ENCODE assay signal across 12 cellular contexts in genomic region chr3:468172-468571, GRCh38.
DNase-seq lines count a peak whose midpoint lies in the region; ATAC-seq, FAIRE-seq and TF ChIP-seq lines count a peak whose summit lies in the region.
"Had no signal": no experiment of that assay in that cellular context is flagged by ENCODE, and none has a peak within 500 bp of the region (broad histone marks: within the 10 kb centered on the region; RNA-seq: fewer than 3 reads in every experiment).

No MANE protein-coding gene starts in this region.

- H3K4me1 ChIP-seq in heart right ventricle (no peaks in the 10 kb centered on the region), right atrium auricular region (no peaks in the 10 kb centered on the region), H1 (replicated peaks in 1 of 4; ENCODE audit: control insufficient read depth in 3 of 4, insufficient read depth in 4 of 4, low read length in 3 of 4) (no peaks in the 10 kb centered on the region)

- H2BK5ac ChIP-seq in H1 (ENCODE audit: low read depth, low read length) = no peak overlapping the region

- intact Hi-C loops in heart right ventricle (cut with DNase I) = no loop called here

- CTCF ChIA-PET in H1 (lab: Charles Lee; ENCODE audit: partially characterized antibody) = interaction anchor here (0.6 to 2.1 kb wide), 23 partner anchors 8 to 904 kb away, joined by 3 to 17 read pairs (median 3); no protein-coding TSS in a partner anchor

- H4K20me1 ChIP-seq in H1 (replicated peaks in 1 of 2; ENCODE audit: control insufficient read depth in 1 of 2, insufficient read depth in 2 of 2, low read length in 2 of 2) = no peaks in the 10 kb centered on the region

- H4K5ac ChIP-seq in H1 (ENCODE audit: insufficient read length, low read depth, low read length) = no peak overlapping the region

- H3K14ac ChIP-seq in H1 (ENCODE audit: insufficient read length) = no peak overlapping the region

- POLR2A ChIA-PET in H1 (lab: Charles Lee; ENCODE audit: partially characterized antibody) = no interaction called here

- H4K91ac ChIP-seq in H1 (replicated peaks; ENCODE audit: insufficient read length, low read length) = no peak overlapping the region

- no peak overlapping the region for H3K4ac ChIP-seq in H1 (replicated peaks; ENCODE audit: insufficient read length, low read depth, low read length)

- H3K23me2 ChIP-seq in H1 (ENCODE audit: low read depth, low read length) = no peaks in the 10 kb centered on the region; the same call in 1 of the 2 replicates

- no peak overlapping the region for H3K23ac ChIP-seq in H1 (ENCODE audit: insufficient read length)

- H2AK5ac ChIP-seq in H1 (ENCODE audit: low read depth, low read length) = no peak overlapping the region

- no peak overlapping the region for H3K56ac ChIP-seq in H1 (replicated peaks; ENCODE audit: insufficient read length, low read depth, low read length)

- no peak for TF ChIP-seq EP300 in H1 (IDR thresholded peaks at IDR 0.05; ENCODE audit: borderline replicate concordance in 1 of 2, low read depth in 2 of 2, low read length in 2 of 2)

- no peak overlapping the region for H3K9ac ChIP-seq in H1 (replicated peaks in 1 of 4; ENCODE audit: extremely low read depth in 1 of 4, low read depth in 3 of 4, low read length in 3 of 4)

- no peak for DNase-seq in heart right ventricle
- DNase-seq in right atrium auricular region (ENCODE audit: low spot score) = no peak
- DNase-seq in HL-60 (ENCODE audit: low read depth in 1 of 2, low spot score in 1 of 2) = no peak
- DNase-seq in H1 (ENCODE audit: low read depth in 1 of 2, low spot score in 2 of 2) = no peak
- no peak for DNase-seq in SIG-M5 (lab: John Stamatoyannopoulos, UW)
- no peak for DNase-seq in NCI-H1105 treated with DMSO at 0.1 percent for 48 hours (lab: John Stamatoyannopoulos, UW)
- no peak for DNase-seq in activated T-cell treated with anti-CD3 and anti-CD28 coated beads for 4 hours
- DNase-seq: CD4-positive, CD25-positive, alpha-beta regulatory T cell; effector CD8-positive, alpha-beta T cell; GOT3; NCI-H2171 had no signal

- peak; percentile 7 for FAIRE-seq in H1 (lab: Jason Lieb, UNC)

- H3K79me2 ChIP-seq in H1 (ENCODE audit: control insufficient read depth in 1 of 2, insufficient read depth in 2 of 2, low read length in 2 of 2) = no peaks in the 10 kb centered on the region

- no peak overlapping the region for H3K4me3 ChIP-seq in heart right ventricle
- H3K4me3 ChIP-seq in right atrium auricular region = no peak overlapping the region
- H3K4me3 ChIP-seq in HL-60 (replicated peaks; ENCODE audit: insufficient read depth, low read length) = no peak overlapping the region
- no peak overlapping the region for H3K4me3 ChIP-seq in H1 (ENCODE audit: extremely low read depth in 1 of 4, insufficient read depth in 2 of 4, low read depth in 3 of 4, low read length in 4 of 4)

- no peaks in the 10 kb centered on the region for H3K79me1 ChIP-seq in H1 (ENCODE audit: low read depth, low read length)

- 27 to 33% methylated on average over 5 of the region's 5 CpGs for WGBS in heart right ventricle, 2 donors
- WGBS in H1 (ENCODE audit: extremely low coverage in 1 of 2, insufficient coverage in 1 of 2, insufficient read length in 1 of 2, insufficient replicate concordance in 2 of 2, low coverage in 1 of 2, low lambda C conversion rate in 2 of 2, missing lambda C conversion rate in 1 of 2), 2 experiments = 49% methylated on average over 5 of the region's 5 CpGs; no CpG with 5 or more reads in 1 of the 2 experiments

- H3K9me3 ChIP-seq in heart right ventricle = peaks cover 0 to 6% (median 0%) of the 10 kb centered on the region in 11 donors
- no peaks in the 10 kb centered on the region for H3K9me3 ChIP-seq in right atrium auricular region
- peaks cover 13 to 14% of the 10 kb centered on the region in 2 experiments; a peak in 2 of 4 replicates for H3K9me3 ChIP-seq in H1 (ENCODE audit: insufficient read depth in 2 of 2, low read depth in 1 of 2, low read length in 1 of 2)

- H3K27me3 ChIP-seq in heart right ventricle (no peaks in the 10 kb centered on the region), right atrium auricular region (no peaks in the 10 kb centered on the region), HL-60 (ENCODE audit: insufficient read depth, poor library complexity, severe bottlenecking) (no peaks in the 10 kb centered on the region), H1 (replicated peaks in 1 of 4; ENCODE audit: control insufficient read depth in 3 of 4, extremely low read depth in 1 of 4, insufficient read depth in 3 of 4, low read length in 3 of 4) (no peaks in the 10 kb centered on the region)

- H2BK15ac ChIP-seq in H1 (ENCODE audit: low read length) = no peak overlapping the region

- ATAC-seq in heart right ventricle (no peak), GM19328 (IDR thresholded peaks at IDR 0.05; ENCODE audit: unreplicated experiment) (no peak)

- H3K27ac ChIP-seq in heart right ventricle = no peak overlapping the region
- H3K27ac ChIP-seq in right atrium auricular region = no peak overlapping the region
- H3K27ac ChIP-seq in HL-60 (replicated peaks) = no peak overlapping the region
- H3K27ac ChIP-seq in H1 (ENCODE audit: low read depth, low read length) = no peak overlapping the region

- H3K36me3 ChIP-seq in heart right ventricle = no peaks in the 10 kb centered on the region
- H3K36me3 ChIP-seq in right atrium auricular region = no peaks in the 10 kb centered on the region
- H3K36me3 ChIP-seq in H1 (ENCODE audit: control insufficient read depth in 2 of 4, insufficient read depth in 4 of 4, low read length in 3 of 4) = no peaks in the 10 kb centered on the region

- no peak overlapping the region for H2AFZ ChIP-seq in H1 (ENCODE audit: low read length)

- TF ChIP-seq RAD21 in H1 (IDR thresholded peaks at IDR 0.05 in 1 of 2, conservative IDR thresholded peaks at IDR 0.05 in 1 of 2; ENCODE audit: low read depth in 2 of 2, low read length in 2 of 2) = peak; percentile 52 to 55

- TF ChIP-seq CTCF in heart right ventricle (IDR thresholded peaks at IDR 0.05) (peak in 5 of 9 donors; percentile 21 to 50 (median 29)), right atrium auricular region (IDR thresholded peaks at IDR 0.05) (peak in 1 of 2 donors; percentile 46), HL-60 (IDR thresholded peaks at IDR 0.05; ENCODE audit: insufficient read depth, low read length) (peak; percentile 19), H1 (IDR thresholded peaks at IDR 0.05; ENCODE audit: control extremely low read depth in 1 of 3, insufficient read depth in 1 of 3, low read depth in 1 of 3, low read length in 3 of 3) (peak in 2 of 3 experiments; percentile 44 to 67; a peak in 3 of 4 replicates)

- H3K18ac ChIP-seq in H1 (ENCODE audit: extremely low read depth, low read length) = no peak overlapping the region

- no peak for TF ChIP-seq POLR2A in H1 (IDR thresholded peaks at IDR 0.05; ENCODE audit: control extremely low read depth in 1 of 2, low read depth in 2 of 2, low read length in 2 of 2)

- no peak overlapping the region for H3K4me2 ChIP-seq in H1 (ENCODE audit: insufficient read depth in 1 of 2, low read depth in 2 of 2, low read length in 2 of 2)

- no peak overlapping the region for H2BK120ac ChIP-seq in H1 (replicated peaks; ENCODE audit: low read depth, low read length)

- no peak overlapping the region for H2BK12ac ChIP-seq in H1 (ENCODE audit: low read depth, low read length)

- no peak overlapping the region for H4K8ac ChIP-seq in H1 (ENCODE audit: extremely low read depth, insufficient read depth, low read length)

- H2BK20ac ChIP-seq in H1 (ENCODE audit: low read length) = no peak overlapping the region

TF ChIP-seq in H1, 55 proteins besides CTCF, POLR2A, EP300 and RAD21:
- TF ChIP-seq CHD2 (IDR thresholded peaks at IDR 0.05; ENCODE audit: low read length) = no peak
- no peak for TF ChIP-seq HDAC2 (IDR thresholded peaks at IDR 0.05; ENCODE audit: borderline replicate concordance in 1 of 2, low read depth in 2 of 2, low read length in 2 of 2)
- TF ChIP-seq SUZ12 (IDR thresholded peaks at IDR 0.05; ENCODE audit: low read length) = no peak
- no peak for TF ChIP-seq GABPA (IDR thresholded peaks at IDR 0.05; ENCODE audit: borderline replicate concordance, insufficient read depth, low read length)
- no peak for TF ChIP-seq SIX5 (IDR thresholded peaks at IDR 0.05; ENCODE audit: low read depth, low read length)
- TF ChIP-seq ASH2L (IDR thresholded peaks at IDR 0.05; ENCODE audit: low read length) = no peak
- no peak for TF ChIP-seq BACH1 (IDR thresholded peaks at IDR 0.05; ENCODE audit: low read length)
- TF ChIP-seq RXRA (IDR thresholded peaks at IDR 0.05; ENCODE audit: insufficient read depth, low read depth, low read length) = no peak
